16 cellular contexts compared by ENCODE assay signal in genomic region chr3:5133239-5133638, GRCh38. TPM values are rescaled to one million over a fixed set of nuclear protein-coding genes. Genes with fewer than 3 reads are reported as not detected.
DNase-seq lines count a peak whose midpoint lies in the region; ATAC-seq and TF ChIP-seq lines count a peak whose summit lies in the region.
"Had no signal": no experiment of that assay in that cellular context is flagged by ENCODE, and none has a peak within 500 bp of the region (broad histone marks: within the 10 kb centered on the region; RNA-seq: fewer than 3 reads in every experiment).

No MANE protein-coding gene starts in this region.

- H3K4me1 ChIP-seq in Karpas-422 (ENCODE audit: low read length), result peaks cover 11% of the 10 kb centered on the region
- peaks cover 23 to 98% (median 70%) of the 10 kb centered on the region in 6 donors for H3K4me1 ChIP-seq in spleen

- H3K4me3 ChIP-seq in Karpas-422 (ENCODE audit: low read length) (no peak overlapping the region), spleen (no peak overlapping the region)
- H3K4me3 ChIP-seq: heart left ventricle had no signal

- TF ChIP-seq POLR2A in spleen (IDR thresholded peaks at IDR 0.05), result no peak

- H3K27me3 ChIP-seq in Karpas-422 (ENCODE audit: low read length) (no peaks in the 10 kb centered on the region), spleen (replicated peaks in 1 of 7) (no peaks in the 10 kb centered on the region)
- H3K27me3 ChIP-seq: heart left ventricle, neutrophil had no signal

- no peak overlapping the region for H3K4me3 Mint-ChIP-seq in activated naive CD4-positive, alpha-beta T cell treated with anti-CD3 and anti-CD28 coated beads for 36 hours
- no peak overlapping the region for H3K4me3 Mint-ChIP-seq in effector memory CD8-positive, alpha-beta T cell
- H3K4me3 Mint-ChIP-seq: T-helper 1 cell treated with Interleukin-12 subunit alpha and Interleukin-12 subunit beta and Interleukin-4 antibody, amounts not matched to agents 30 μg/mL and 1 μg/mL, for 36 hours had no signal

- no peak for DNase-seq in activated naive CD4-positive, alpha-beta T cell treated with anti-CD3 and anti-CD28 coated beads for 36 hours
- DNase-seq in activated naive CD4-positive, alpha-beta T cell treated with anti-CD3 and anti-CD28 coated beads, Interleukin-2, amount 50 U/mL, for 16 hours, result no peak
- DNase-seq in Karpas-422, result peak; percentile 14
- DNase-seq in effector memory CD8-positive, alpha-beta T cell, result no peak
- DNase-seq in spleen, result no peak
- no peak for DNase-seq in A172 (ENCODE audit: low spot score)
- no peak for DNase-seq in substantia nigra (lab: John Stamatoyannopoulos, UW)
- DNase-seq: effector CD8-positive, alpha-beta T cell; NCI-H2029; retina; Right ventricle myocardium superior; stimulated activated naive CD8-positive, alpha-beta T cell treated with anti-CD3 and anti-CD28 coated beads, Interleukin-15, Interleukin-2, amounts not matched to agents 100 U/mL and 50 U/mL, for 24 hours had no signal

- WGBS in spleen, 5 donors, result 74 to 85% (median 75%) methylated on average over 3 of the region's 3 CpGs

- no peak overlapping the region for H3K27ac ChIP-seq in Karpas-422 (ENCODE audit: low read length)
- H3K27ac ChIP-seq in spleen, result peak overlapping the region in 6 of 8 donors; percentile 3 to 60 (median 26)
- H3K27ac ChIP-seq in substantia nigra (ENCODE audit: low read depth, low read length, poor library complexity, severe bottlenecking), result no peak overlapping the region
- H3K27ac ChIP-seq: heart left ventricle had no signal

- peaks cover 5% of the 10 kb centered on the region for H3K36me3 Mint-ChIP-seq in activated naive CD4-positive, alpha-beta T cell treated with anti-CD3 and anti-CD28 coated beads for 36 hours (ENCODE audit: low read depth)
- peaks cover 37% of the 10 kb centered on the region for H3K36me3 Mint-ChIP-seq in effector memory CD8-positive, alpha-beta T cell (ENCODE audit: insufficient read depth)

- H2AFZ ChIP-seq in Karpas-422 (ENCODE audit: low read length), result no peak overlapping the region

- TF ChIP-seq CTCF in spleen (IDR thresholded peaks at IDR 0.05 in 8 of 11, conservative IDR thresholded peaks at IDR 0.05 in 3 of 11), result no peak

- H3K4me1 Mint-ChIP-seq in activated naive CD4-positive, alpha-beta T cell treated with anti-CD3 and anti-CD28 coated beads for 36 hours (ENCODE audit: low read depth), result peaks cover 56% of the 10 kb centered on the region
- peaks cover 44 to 69% of the 10 kb centered on the region in 2 donors for H3K4me1 Mint-ChIP-seq in effector memory CD8-positive, alpha-beta T cell (ENCODE audit: low read depth in 2 of 2)

- intact Hi-C loops in activated naive CD4-positive, alpha-beta T cell treated with anti-CD3 and anti-CD28 coated beads for 36 hours (cut with micrococcal nuclease), result no loop called here
- intact Hi-C loops in spleen (cut with DNase I; ENCODE audit: low total_unique reads), result no loop called here

- peaks cover 14% of the 10 kb centered on the region; the same call in 1 of the 2 replicates for H4K20me1 ChIP-seq in Karpas-422 (ENCODE audit: insufficient read depth, low read depth, low read length)

- no peak overlapping the region for H3K4me2 ChIP-seq in Karpas-422 (ENCODE audit: low read depth, low read length, poor library complexity, severe bottlenecking)

- H3K79me2 ChIP-seq in Karpas-422 (ENCODE audit: low read length), result peaks cover 92% of the 10 kb centered on the region

- H3K36me3 ChIP-seq in Karpas-422 (ENCODE audit: insufficient read depth, low read length) (no peaks in the 10 kb centered on the region), spleen (peaks cover 0 to 17% (median 0%) of the 10 kb centered on the region in 6 donors)
- H3K36me3 ChIP-seq: neutrophil had no signal

- CTCF ChIA-PET in activated naive CD4-positive, alpha-beta T cell treated with anti-CD3 and anti-CD28 coated beads for 36 hours (lab: Charles Lee), result interaction anchor here (1.2 kb wide), 1 partner anchor 10 kb away, joined by 4 read pairs; no protein-coding TSS in a partner anchor

- H3K9me3 ChIP-seq in Karpas-422 (ENCODE audit: low read length) (no peaks in the 10 kb centered on the region), spleen (no peaks in the 10 kb centered on the region)
- H3K9me3 ChIP-seq: heart left ventricle, neutrophil had no signal

- no peaks in the 10 kb centered on the region for H3K9me3 Mint-ChIP-seq in activated naive CD4-positive, alpha-beta T cell treated with anti-CD3 and anti-CD28 coated beads for 36 hours
- H3K9me3 Mint-ChIP-seq in effector memory CD8-positive, alpha-beta T cell, result no peaks in the 10 kb centered on the region
- H3K9me3 Mint-ChIP-seq: T-helper 1 cell treated with Interleukin-12 subunit alpha and Interleukin-12 subunit beta and Interleukin-4 antibody, amounts not matched to agents 30 μg/mL and 1 μg/mL, for 36 hours had no signal

- H3K27me3 Mint-ChIP-seq in activated naive CD4-positive, alpha-beta T cell treated with anti-CD3 and anti-CD28 coated beads for 36 hours (ENCODE audit: low read depth), result no peaks in the 10 kb centered on the region
- no peaks in the 10 kb centered on the region for H3K27me3 Mint-ChIP-seq in effector memory CD8-positive, alpha-beta T cell

- H3K9me2 ChIP-seq in Karpas-422 (replicated peaks; ENCODE audit: insufficient read depth, low read length), result no peaks in the 10 kb centered on the region

- no peak overlapping the region for H3K9ac ChIP-seq in Karpas-422 (ENCODE audit: low read length)

- H3K27ac Mint-ChIP-seq in activated naive CD4-positive, alpha-beta T cell treated with anti-CD3 and anti-CD28 coated beads for 36 hours, result peak overlapping the region; percentile 77
- H3K27ac Mint-ChIP-seq in effector memory CD8-positive, alpha-beta T cell, result peak overlapping the region; percentile 6 to 74
- H3K27ac Mint-ChIP-seq: T-helper 1 cell treated with Interleukin-12 subunit alpha and Interleukin-12 subunit beta and Interleukin-4 antibody, amounts not matched to agents 30 μg/mL and 1 μg/mL, for 36 hours had no signal

- no peak for ATAC-seq in effector memory CD8-positive, alpha-beta T cell (replicated peaks)
- no peak for ATAC-seq in GM21786 (IDR thresholded peaks at IDR 0.05; ENCODE audit: unreplicated experiment)
- ATAC-seq: stimulated activated naive CD8-positive, alpha-beta T cell treated with anti-CD3 and anti-CD28 coated beads, Interleukin-15, Interleukin-2, amounts not matched to agents 100 U/mL and 50 U/mL, for 24 hours had no signal

RNA-seq across cellular contexts. Expression of gene ARL8B, which starts 11.1 kb away (rescaled TPM):
- total RNA-seq in activated naive CD4-positive, alpha-beta T cell treated with anti-CD3 and anti-CD28 coated beads for 36 hours, result 10 to 100 TPM; 38.4 to 39.3 TPM
- 20.9 and 52.4 TPM in 2 replicates for total RNA-seq in Karpas-422 (2014; rRNA removed; shearing (Covaris generic); ENCODE audit: low replicate concordance)
- total RNA-seq in spleen, result 100 to 1,000 TPM in 1 of 7 donors, 10 to 100 TPM in 6; 55.6 to 120 (median 62.0) TPM
- 10 to 100 TPM; 23.0 to 36.8 (median 28.0) TPM for polyA plus RNA-seq in spleen
- 72.2 and 72.5 TPM in 2 replicates for total RNA-seq in A172 (2014; rRNA removed; shearing (Covaris generic))

RNA-seq across cellular contexts. Expression of gene EDEM1, which starts 54.3 kb away (rescaled TPM):
- 100 to 1,000 TPM; 137 to 138 TPM for total RNA-seq in activated naive CD4-positive, alpha-beta T cell treated with anti-CD3 and anti-CD28 coated beads for 36 hours
- 68.8 and 134 TPM in 2 replicates for total RNA-seq in Karpas-422 (2014; rRNA removed; shearing (Covaris generic); ENCODE audit: low replicate concordance)
- total RNA-seq in spleen, result 100 to 1,000 TPM in 1 of 7 donors, 10 to 100 TPM in 6; 69.0 to 174 (median 76.4) TPM
- 10 to 100 TPM in 2 of 3 donors, 1 to 10 TPM in 1; 8.4 to 12.2 (median 11.7) TPM for polyA plus RNA-seq in spleen
- total RNA-seq in A172 (2014; rRNA removed; shearing (Covaris generic)), result 23.4 and 25.9 TPM in 2 replicates

Comparison
In these comparisons a context has a peak if more than half of its experiments do, and no peak if none do; other contexts are left out.
1. H3K27ac ChIP-seq: peak in spleen (6 of 8); none in Karpas-422 (single experiment) and substantia nigra (single experiment).